In the genomic region with DNA sequence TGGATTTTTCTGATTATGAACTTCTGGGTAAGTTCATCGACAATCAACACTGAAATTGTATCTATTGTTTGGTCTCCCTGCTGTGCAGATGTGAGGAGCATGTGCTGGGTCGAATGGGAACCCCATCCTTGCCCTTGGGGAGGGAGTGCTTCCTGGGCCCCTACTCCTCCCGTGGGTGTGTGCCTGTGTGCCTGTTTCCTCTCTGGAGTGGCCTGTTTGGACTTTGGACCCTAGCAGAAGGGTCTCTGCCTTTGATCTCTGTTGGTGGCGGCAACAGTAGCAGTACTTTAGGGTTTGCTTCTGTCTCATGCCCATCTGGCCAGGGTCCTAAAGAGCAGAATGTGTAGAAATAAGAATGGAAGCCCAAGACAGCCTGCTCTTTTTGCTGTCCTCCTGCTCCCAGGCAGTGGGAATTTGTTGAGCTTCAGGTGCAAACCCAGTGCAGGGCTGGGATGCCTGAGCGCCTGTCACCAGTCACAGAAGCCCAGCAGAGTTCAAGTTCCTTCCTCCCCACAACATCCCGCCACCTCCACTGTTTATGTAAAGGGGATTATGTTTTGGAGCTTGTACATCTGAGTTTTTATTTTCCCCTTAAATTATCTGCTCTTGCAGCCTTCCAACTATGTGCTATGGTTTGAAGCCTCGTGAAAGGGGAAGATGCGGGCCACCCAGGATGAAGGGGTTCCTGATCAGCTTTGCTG, we compare ENCODE assay signal across 2 cellular contexts.
TF ChIP-seq lines count a peak whose summit lies in the region.

No MANE protein-coding gene starts in this region.

TF ChIP-seq in HEK293, 187 proteins besides CTCF, POLR2A, EP300 and RAD21:
- TF ChIP-seq ZNF394 (tag by site-specific recombination; IDR thresholded peaks at IDR 0.05; ENCODE audit: borderline replicate concordance), result no peak
- 0 out of 2 replicates have a peak, but pooled peaks have one; percentile 45 for TF ChIP-seq OSR2 (tag by site-specific recombination; IDR thresholded peaks at IDR 0.05)
- no peak for TF ChIP-seq ZNF223 (tag by site-specific recombination; IDR thresholded peaks at IDR 0.05)
- TF ChIP-seq MYNN (tag by site-specific recombination; IDR thresholded peaks at IDR 0.05; ENCODE audit: borderline replicate concordance), result no peak

TF ChIP-seq in GM12878, 131 proteins besides CTCF, POLR2A, EP300 and RAD21:
- no peak for TF ChIP-seq TAF1 (IDR thresholded peaks at IDR 0.05; ENCODE audit: borderline replicate concordance, low read depth, low read length)
- no peak for TF ChIP-seq CHD4 (IDR thresholded peaks at IDR 0.05)
- TF ChIP-seq STAT1 (conservative IDR thresholded peaks at IDR 0.05), result no peak
- 0 out of 2 replicates have a peak, but pooled peaks have one; percentile 16 for TF ChIP-seq IKZF1 (conservative IDR thresholded peaks at IDR 0.05)
